23 cellular contexts compared by ENCODE assay signal in the genomic region with DNA sequence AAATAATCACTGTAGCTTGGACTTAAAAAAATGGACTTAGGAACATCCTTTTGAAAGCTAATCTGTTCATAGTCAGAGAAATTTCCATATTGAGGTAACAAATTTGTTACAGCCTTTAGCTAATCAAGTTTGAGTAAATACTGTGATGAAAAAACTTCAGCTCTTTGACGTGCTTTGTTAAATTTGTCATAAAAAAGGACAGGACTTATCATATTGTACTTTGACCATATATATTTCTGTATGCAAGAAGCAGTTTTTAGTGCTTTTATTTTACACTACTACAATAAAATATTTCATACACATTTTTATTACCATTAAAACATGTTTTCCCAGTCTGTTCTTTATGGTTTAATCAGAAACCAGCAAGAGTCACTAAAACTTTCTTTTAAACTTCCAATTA.
"Had no signal": no experiment of that assay in that cellular context is flagged by ENCODE, and none has a peak within 500 bp of the region (broad histone marks: within the 10 kb centered on the region; RNA-seq: fewer than 3 reads in every experiment).

No MANE protein-coding gene starts in this region.

- H3K4me3 Mint-ChIP-seq: immature natural killer cell had no signal

- H3K27ac ChIP-seq: coronary artery, dorsolateral prefrontal cortex, esophagus muscularis mucosa, foreskin keratinocyte, gastroesophageal sphincter, heart left ventricle, hepatocyte, left lung, lower lobe of right lung had no signal

- DNase-seq: dermis blood vessel endothelial cell; dorsolateral prefrontal cortex; effector CD4-positive, alpha-beta T cell; effector memory CD4-positive, alpha-beta T cell; foreskin keratinocyte; heart left ventricle; hypothalamus; immature natural killer cell; islet precursor cell; kidney; kidney glomerular epithelial cell; left lung; left ventricle myocardium superior; lower lobe of right lung; mesenchymal stem cell; midbrain; naive B cell had no signal

- ATAC-seq: foreskin keratinocyte, gastroesophageal sphincter, heart left ventricle, left lung, left ventricle myocardium superior, lower lobe of right lung had no signal

- FAIRE-seq: endothelial cell of umbilical vein, frontal cortex, kidney had no signal

- H3K4me1 ChIP-seq: esophagus muscularis mucosa, foreskin keratinocyte, gastroesophageal sphincter, left lung, lower lobe of right lung had no signal

- H3K4me3 ChIP-seq: coronary artery, dorsolateral prefrontal cortex, esophagus muscularis mucosa, gastroesophageal sphincter, heart left ventricle, hepatocyte, left lung, lower lobe of right lung had no signal

- H3K9me3 ChIP-seq: esophagus muscularis mucosa, gastroesophageal sphincter, heart left ventricle, left lung, lower lobe of right lung had no signal

- H3K27me3 Mint-ChIP-seq: naive B cell had no signal

- H3K9me3 Mint-ChIP-seq: immature natural killer cell, naive B cell had no signal

- H3K27me3 ChIP-seq: dorsolateral prefrontal cortex, esophagus muscularis mucosa, foreskin keratinocyte, gastroesophageal sphincter, heart left ventricle, hepatocyte, left lung had no signal

- H3K4me1 Mint-ChIP-seq: immature natural killer cell, naive B cell had no signal

- H3K36me3 ChIP-seq: left lung had no signal
